Comparison of ENCODE assay signal across 34 cellular contexts in genomic region chrX:122857734-122858133, GRCh38.
"Had no signal": no experiment of that assay in that cellular context is flagged by ENCODE, and none has a peak within 500 bp of the region (broad histone marks: within the 10 kb centered on the region; RNA-seq: fewer than 3 reads in every experiment).

No MANE protein-coding gene starts in this region.

- H3K27me3 ChIP-seq: adrenal gland, body of pancreas, brain microvascular endothelial cell had no signal

- H3K36me3 ChIP-seq: adrenal gland, brain microvascular endothelial cell, breast epithelium had no signal

- H3K27ac ChIP-seq: adrenal gland, body of pancreas, brain microvascular endothelial cell, breast epithelium, VCaP had no signal

- ATAC-seq: activated CD8-positive, alpha-beta T cell treated with anti-CD3 and anti-CD28 coated beads for 36 hours; activated naive CD4-positive, alpha-beta T cell treated with anti-CD3 and anti-CD28 coated beads, Interleukin-2, amount 50 U/mL, for 72 hours; activated T-cell treated with anti-CD3 and anti-CD28 coated beads, Interleukin-2, amount 50 U/mL, for 4 hours; activated T-cell treated with anti-CD3 and anti-CD28 coated beads, Interleukin-2, amount 50 U/mL, for 72 hours; activated T-helper 17 cell treated with anti-CD3 and anti-CD28 coated beads, Interleukin-2, amount 50 U/mL, for 72 hours; body of pancreas had no signal

- DNase-seq: activated B cell treated with CpG ODN at 0.5 μM for 24 hours; activated CD4-positive, alpha-beta memory T cell treated with anti-CD3 and anti-CD28 coated beads for 36 hours; activated CD4-positive, alpha-beta T cell treated with anti-CD3 and anti-CD28 coated beads for 4 hours; activated CD4-positive, alpha-beta T cell treated with anti-CD3 and anti-CD28 coated beads, Interleukin-2, amount 10 ng/mL, durations not matched to agents 24 days and 14 days; activated CD4-positive, alpha-beta T cell treated with anti-CD3 and anti-CD28 coated beads, Interleukin-2, amount 50 U/mL, for 1 hour; activated CD4-positive, alpha-beta T cell treated with anti-CD3 and anti-CD28 coated beads, Interleukin-2, amount 50 U/mL, for 4 hours; activated CD4-positive, CD25-positive, alpha-beta regulatory T cell treated with anti-CD3 and anti-CD28 coated beads, Interleukin-2, amount 50 U/mL, for 72 hours; activated CD8-positive, alpha-beta memory T cell treated with anti-CD3 and anti-CD28 coated beads, Interleukin-2, amount 50 U/mL, for 4 hours; activated CD8-positive, alpha-beta T cell treated with anti-CD3 and anti-CD28 coated beads for 36 hours; activated effector memory CD4-positive, alpha-beta T cell treated with anti-CD3 and anti-CD28 coated beads, Interleukin-2, amount 50 U/mL, for 16 hours; activated gamma-delta T cell treated with Interleukin-2 at 50 U/mL for 16 hours; activated naive CD4-positive, alpha-beta T cell; activated naive CD4-positive, alpha-beta T cell treated with anti-CD3 and anti-CD28 coated beads for 36 hours; activated naive CD4-positive, alpha-beta T cell treated with anti-CD3 and anti-CD28 coated beads, Interleukin-2, amount 50 U/mL, for 16 hours; activated naive CD8-positive, alpha-beta T cell treated with anti-CD3 and anti-CD28 coated beads for 36 hours; activated T-cell treated with anti-CD3 and anti-CD28 coated beads for 4 hours; activated T-cell treated with anti-CD3 and anti-CD28 coated beads, Interleukin-2, amount 50 U/mL, for 1 hour; activated T-cell treated with anti-CD3 and anti-CD28 coated beads, Interleukin-2, amount 50 U/mL, for 4 hours; activated T-cell treated with anti-CD3 and anti-CD28 coated beads, Interleukin-2, amount 50 U/mL, for 72 hours; adrenal gland; amniotic stem cell; aorta; body of pancreas; brain microvascular endothelial cell; central memory CD4-positive, alpha-beta T cell; T-helper 1 cell; T-helper 2 cell; T-helper 9 cell had no signal

- H3K4me3 ChIP-seq: adrenal gland, body of pancreas, breast epithelium had no signal

- H3K4me1 ChIP-seq: adrenal gland, body of pancreas, breast epithelium had no signal

- FAIRE-seq: astrocyte, TTC549 had no signal

- H3K9me3 ChIP-seq: adrenal gland, body of pancreas had no signal
